ENCODE assay signal across 8 cellular contexts in the genomic region with DNA sequence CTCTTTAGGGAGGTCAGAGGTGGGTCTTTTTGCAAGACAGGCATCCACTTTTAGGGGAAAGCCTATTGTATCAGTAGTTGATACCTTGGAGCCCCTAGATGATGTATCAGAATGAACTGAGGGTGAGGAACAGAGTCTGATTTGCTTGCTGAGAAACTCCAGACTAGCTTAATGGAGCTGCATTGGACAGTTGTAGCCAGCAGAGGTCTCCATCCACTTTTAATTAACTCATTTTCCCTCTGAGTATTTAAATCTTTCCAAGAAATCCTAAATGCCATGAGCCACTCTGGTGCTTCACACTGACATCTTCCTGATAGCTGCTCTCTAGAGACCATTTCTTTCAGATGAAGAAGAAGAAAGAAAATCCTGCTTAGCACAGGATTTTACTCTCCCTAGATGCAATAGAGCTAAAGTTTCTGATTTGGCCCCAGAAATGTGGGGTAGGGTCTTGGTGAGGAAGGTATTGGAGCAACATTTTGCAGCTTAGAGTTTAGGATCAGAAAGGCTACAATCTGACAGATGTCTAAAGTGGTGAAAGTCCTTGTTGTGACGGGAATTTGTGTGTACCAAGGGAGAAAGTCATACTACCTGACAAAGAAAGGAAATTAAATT. TPM values are rescaled to one million over a fixed set of nuclear protein-coding genes. Genes with fewer than 3 reads are reported as not detected.
DNase-seq lines count a peak whose midpoint lies in the region; ATAC-seq and TF ChIP-seq lines count a peak whose summit lies in the region.

No MANE protein-coding gene starts in this region.

- TF ChIP-seq CTCF in CD14-positive monocyte (IDR thresholded peaks at IDR 0.05) (peak; percentile 32), HFFc6 (IDR thresholded peaks at IDR 0.05) (peak; percentile 81), thyroid gland (IDR thresholded peaks at IDR 0.05) (peak in 4 of 6 experiments; percentile 44 to 64 (median 61))

- no peak for TF ChIP-seq POLR2A in thyroid gland (IDR thresholded peaks at IDR 0.05)

- DNase-seq in CD14-positive monocyte (ENCODE audit: low spot score): no peak
- peak; percentile 24 for DNase-seq in HFFc6
- peak; percentile 41 for DNase-seq in SW480 (ENCODE audit: low spot score)
- DNase-seq in left cardiac atrium: no peak
- peak; percentile 17 to 24 for DNase-seq in thyroid gland
- no peak for DNase-seq in hypothalamus (lab: John Stamatoyannopoulos, UW)
- no peak for DNase-seq in SHP77 treated with DMSO at 0.1 percent for 48 hours (lab: John Stamatoyannopoulos, UW)
- no peak for DNase-seq in activated CD8-positive, alpha-beta memory T cell treated with anti-CD3 and anti-CD28 coated beads for 24 hours

- H3K4me3 ChIP-seq in thyroid gland (replicated peaks in 1 of 3): no peak overlapping the region

- ATAC-seq in left cardiac atrium: peak; percentile 26 to 68

- no peaks in the 10 kb centered on the region for H3K27me3 ChIP-seq in thyroid gland

- H3K27ac ChIP-seq in thyroid gland: no peak overlapping the region

- H3K4me3 Mint-ChIP-seq in CD14-positive monocyte: no peak overlapping the region
- no peak overlapping the region for H3K4me3 Mint-ChIP-seq in HFFc6

- H3K9me3 Mint-ChIP-seq in CD14-positive monocyte (no peaks in the 10 kb centered on the region), HFFc6 (no peaks in the 10 kb centered on the region)

- no peak overlapping the region for H3K27ac Mint-ChIP-seq in CD14-positive monocyte
- H3K27ac Mint-ChIP-seq in HFFc6: no peak overlapping the region

- H3K4me1 ChIP-seq in thyroid gland: no peaks in the 10 kb centered on the region

- H3K36me3 Mint-ChIP-seq in CD14-positive monocyte: peaks cover 52 to 58% of the 10 kb centered on the region in 2 donors
- peaks cover 14% of the 10 kb centered on the region; the same call in 1 of the 2 replicates for H3K36me3 Mint-ChIP-seq in HFFc6 (ENCODE audit: low read depth)

- H3K4me1 Mint-ChIP-seq in CD14-positive monocyte (no peaks in the 10 kb centered on the region), HFFc6 (ENCODE audit: low read depth) (peaks cover 26% of the 10 kb centered on the region)

- peaks cover 0 to 10% of the 10 kb centered on the region in 2 donors for H3K36me3 ChIP-seq in thyroid gland

- H3K27me3 Mint-ChIP-seq in CD14-positive monocyte (ENCODE audit: low read depth in 3 of 3) (peaks cover 0 to 2% (median 0%) of the 10 kb centered on the region in 3 donors), HFFc6 (ENCODE audit: insufficient read depth) (no peaks in the 10 kb centered on the region)

- 96 to 97% methylated on average over 1 of the region's 1 CpG for WGBS in thyroid gland, 2 donors

- H3K9me3 ChIP-seq in thyroid gland: no peaks in the 10 kb centered on the region

- intact Hi-C loops in CD14-positive monocyte (cut with micrococcal nuclease): no loop called here
- intact Hi-C loops in left cardiac atrium (cut with DNase I): no loop called here
- intact Hi-C loops in thyroid gland (cut with DNase I): no loop called here

RNA-seq across cellular contexts. Expression of a gene that starts 38.0 kb away (rescaled TPM):
- polyA plus RNA-seq in CD14-positive monocyte: 10 to 100 TPM; 34.2 to 41.1 TPM
- total RNA-seq in HFFc6 (2021; fragmentation: NEBNext Ultra II Directional; extraction: Animal tissue kit (Norgen Biotek cat#: 25700)): 100 to 1,000 TPM; 105 to 130 (median 118) TPM
- total RNA-seq in left cardiac atrium: 10 to 100 TPM; 33.7 to 34.6 TPM
- total RNA-seq in thyroid gland: 10 to 100 TPM; 53.2 to 95.8 (median 66.3) TPM

Comparison
In these comparisons a context has a peak if more than half of its experiments do, and no peak if none do; other contexts are left out.
1. DNase-seq: peak in HFFc6 (single experiment), SW480 (single experiment) and thyroid gland (2 of 2); none in CD14-positive monocyte (single experiment), left cardiac atrium (single experiment), hypothalamus (0 of 51), SHP77 treated with DMSO at 0.1 percent for 48 hours (single experiment) and activated CD8-positive, alpha-beta memory T cell treated with anti-CD3 and anti-CD28 coated beads for 24 hours (single experiment).
2. Peak in every context shown above with its lines, with median percentiles within 50 percentile points of each other: CTCF ChIP-seq.